Comparison of ENCODE assay signal across 37 cellular contexts in the genomic region with DNA sequence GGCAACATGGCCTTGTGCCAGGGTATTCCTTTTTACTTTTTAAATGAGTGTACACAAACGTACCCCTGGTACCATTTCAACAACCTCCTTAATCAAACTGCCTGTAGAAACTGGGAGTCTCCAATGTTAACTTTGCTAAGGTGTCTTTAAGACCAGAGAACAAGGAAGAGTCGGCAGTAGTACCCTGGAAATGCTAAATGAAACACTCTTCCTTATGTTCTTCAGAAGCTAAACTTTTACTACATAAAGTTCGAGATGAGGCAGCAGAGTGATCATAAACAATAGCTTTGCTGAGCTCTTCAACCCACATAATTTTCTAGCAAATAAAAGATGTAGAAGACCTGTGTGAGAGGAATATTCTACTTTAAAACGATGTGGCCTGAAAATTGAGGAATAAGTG.
A peak's percentile ranks its signal among the peaks of the same experiment; 100 is the strongest.
DNase-seq lines count a peak whose midpoint lies in the region; ATAC-seq, FAIRE-seq and TF ChIP-seq lines count a peak whose summit lies in the region.
"Had no signal": no experiment of that assay in that cellular context is flagged by ENCODE, and none has a peak within 500 bp of the region (broad histone marks: within the 10 kb centered on the region; RNA-seq: fewer than 3 reads in every experiment).

No MANE protein-coding gene starts in this region.

- in situ Hi-C loops in K562 (cut with MboI), result no loop called here

- no peak for FAIRE-seq in K562 (lab: Jason Lieb, UNC)
- FAIRE-seq: A204.1, A549, D721Med had no signal

- no peak for TF ChIP-seq RAD21 in K562 (CRISPR knock-in tag; conservative IDR thresholded peaks at IDR 0.05 in 1 of 2, IDR thresholded peaks at IDR 0.05 in 1 of 2)

- H3K4me3 ChIP-seq in K562 (no peak overlapping the region), mucosa of descending colon (no peak overlapping the region), neural progenitor cell (no peak overlapping the region)
- H3K4me3 ChIP-seq: A549 had no signal

- H3K36me3 ChIP-seq in K562 (ENCODE audit: control insufficient read depth, insufficient read depth, low read length) (no peaks in the 10 kb centered on the region), mucosa of descending colon (ENCODE audit: low read depth) (no peaks in the 10 kb centered on the region), neural progenitor cell (no peaks in the 10 kb centered on the region)
- H3K36me3 ChIP-seq: BE2C had no signal

- TF ChIP-seq POLR2A in K562 (conservative IDR thresholded peaks at IDR 0.05), result no peak

- H4K20me1 ChIP-seq in K562 (replicated peaks; ENCODE audit: control insufficient read depth, insufficient read depth, low read length) (no peaks in the 10 kb centered on the region), neural progenitor cell (ENCODE audit: low read depth) (no peaks in the 10 kb centered on the region)
- H4K20me1 ChIP-seq: BLaER1; BLaER1 treated with 17β-estradiol and CSF1 and Interleukin-3, amounts not matched to agents 10 nM and 100 nM had no signal

- H3K9ac ChIP-seq in K562 (ENCODE audit: insufficient read depth in 1 of 2, low read depth in 2 of 2, low read length in 2 of 2) (no peak overlapping the region), neural progenitor cell (no peak overlapping the region)
- H3K9ac ChIP-seq: BLaER1; BLaER1 treated with 17β-estradiol and CSF1 and Interleukin-3, amounts not matched to agents 10 nM and 100 nM had no signal

- TF ChIP-seq EP300 in K562 (IDR thresholded peaks at IDR 0.05; ENCODE audit: low read length), result no peak

- 9% methylated on average over 4 of the region's 4 CpGs for WGBS in K562 (ENCODE audit: insufficient coverage, low coverage, missing lambda C conversion rate)

- no peak overlapping the region for H3K4me3 Mint-ChIP-seq in neural progenitor cell
- H3K4me3 Mint-ChIP-seq: B cell; CD14-positive monocyte; CD4-positive, alpha-beta memory T cell; CD4-positive, alpha-beta T cell; CD4-positive, CD25-positive, alpha-beta regulatory T cell; CD8-positive, alpha-beta memory T cell; CD8-positive, alpha-beta T cell had no signal

- CTCF ChIA-PET in K562 (lab: Yijun Ruan, JAX; ENCODE audit: low intra/inter-chr PET ratio), result no interaction called here

- H2AFZ ChIP-seq in K562 (ENCODE audit: low read depth, low read length) (0 out of 2 replicates have a peak overlapping the region, but pooled peaks have one; percentile 17), neural progenitor cell (replicated peaks) (peak overlapping the region; percentile 40)

- H3K9me3 ChIP-seq in K562 (replicated peaks; ENCODE audit: control insufficient read depth, insufficient read depth, low read depth, low read length) (no peaks in the 10 kb centered on the region), mucosa of descending colon (peaks cover 7% of the 10 kb centered on the region), neural progenitor cell (ENCODE audit: low read depth) (no peaks in the 10 kb centered on the region)
- H3K9me3 ChIP-seq: BE2C, Caco-2 had no signal

- peaks cover 4% of the 10 kb centered on the region for H3F3A ChIP-seq in neural progenitor cell (ENCODE audit: low read depth)

- intact Hi-C loops in K562 (cut with micrococcal nuclease) (no loop called here), left colon (cut with DNase I, micrococcal nuclease) (no loop called here), mucosa of descending colon (cut with DNase I, micrococcal nuclease) (no loop called here)

- H3K27me3 ChIP-seq in K562 (ENCODE audit: control insufficient read depth in 2 of 2, insufficient read depth in 2 of 2, low read length in 2 of 2) (no peaks in the 10 kb centered on the region), neural progenitor cell (no peaks in the 10 kb centered on the region)
- H3K27me3 ChIP-seq: BE2C; BLaER1; BLaER1 treated with 17β-estradiol and CSF1 and Interleukin-3, amounts not matched to agents 10 nM and 100 nM had no signal

- peaks cover 36% of the 10 kb centered on the region for H3K9me3 Mint-ChIP-seq in neural progenitor cell

- DNase-seq in K562 (ENCODE audit: extremely low read depth in 1 of 4, low spot score in 3 of 4) (no peak), left colon (no peak), mucosa of descending colon (no peak), neural progenitor cell (ENCODE audit: low spot score) (no peak), AG08396 (ENCODE audit: low spot score) (no peak), NCI-H748 treated with DMSO at 0.1 percent for 48 hours (lab: John Stamatoyannopoulos, UW) (no peak), SKM-1 treated with dmso at 0.1 percent for 144 hours (lab: John Stamatoyannopoulos, UW; ENCODE audit: unreplicated experiment) (no peak)
- no peak for DNase-seq in activated CD4-positive, alpha-beta T cell treated with anti-CD3 and anti-CD28 coated beads, Interleukin-2, amount 50 U/mL, for 1 hour
- DNase-seq: 8988T; ACHN; AML-193; BE2C; C1 segment of cervical spinal cord; Caco-2; Calu3; CD4-positive, alpha-beta memory T cell; CD4-positive, alpha-beta T cell; CD4-positive, CD25-positive, alpha-beta regulatory T cell; CD8-positive, alpha-beta memory T cell; CD8-positive, alpha-beta T cell; COR-L47; DMS 273 treated with DMSO at 0.1 percent for 48 hours; DMS153; DMS53; DMS79; DMS79 treated with DMSO at 0.1 percent for 48 hours; DND-41; EL had no signal

- H3K4me1 ChIP-seq in K562 (replicated peaks in 1 of 2; ENCODE audit: control insufficient read depth in 2 of 2, insufficient read depth in 2 of 2, low read length in 2 of 2) (no peaks in the 10 kb centered on the region), mucosa of descending colon (ENCODE audit: low read depth) (peaks cover 6% of the 10 kb centered on the region), neural progenitor cell (peaks cover 15% of the 10 kb centered on the region)
- H3K4me1 ChIP-seq: A549, BE2C, Caco-2 had no signal

- H3K4me2 ChIP-seq in K562 (ENCODE audit: insufficient read depth, low read length) (no peak overlapping the region), neural progenitor cell (no peak overlapping the region)
- H3K4me2 ChIP-seq: A549; BLaER1; BLaER1 treated with 17β-estradiol and CSF1 and Interleukin-3, amounts not matched to agents 10 nM and 100 nM had no signal

- no peaks in the 10 kb centered on the region for H3K79me2 ChIP-seq in K562 (ENCODE audit: control insufficient read depth, insufficient read depth, low read length)
- no peaks in the 10 kb centered on the region for H3K79me2 ChIP-seq in neural progenitor cell (ENCODE audit: low read depth)

- POLR2A ChIA-PET in K562 (lab: Yijun Ruan, JAX), result no interaction called here

- H3K27ac ChIP-seq in K562 (ENCODE audit: extremely low read depth, low read depth, low read length) (no peak overlapping the region), neural progenitor cell (no peak overlapping the region)
- H3K27ac ChIP-seq: 22Rv1; A549; BLaER1; BLaER1 treated with 17β-estradiol and CSF1 and Interleukin-3, amounts not matched to agents 10 nM and 100 nM; C4-2B had no signal

- H3K9me1 ChIP-seq in K562 (ENCODE audit: control insufficient read depth, insufficient read depth, low read length), result no peaks in the 10 kb centered on the region

- no peak overlapping the region for H3K27ac Mint-ChIP-seq in neural progenitor cell
- H3K27ac Mint-ChIP-seq: B cell; CD14-positive monocyte; CD4-positive, alpha-beta memory T cell; CD4-positive, alpha-beta T cell; CD4-positive, CD25-positive, alpha-beta regulatory T cell; CD8-positive, alpha-beta memory T cell; CD8-positive, alpha-beta T cell had no signal

- peaks cover 6% of the 10 kb centered on the region for H3K27me3 Mint-ChIP-seq in neural progenitor cell (ENCODE audit: insufficient read depth, low read depth)
- H3K27me3 Mint-ChIP-seq: B cell; CD4-positive, alpha-beta T cell; CD4-positive, CD25-positive, alpha-beta regulatory T cell had no signal

- BruUV-seq in K562 (replicated peaks; lab: Mats Ljungman, UMichigan), result no TSS peak

- ATAC-seq in K562 (no peak), left colon (peak; percentile 94), mucosa of descending colon (peak; percentile 65)
- ATAC-seq: A549; CD8-positive, alpha-beta T cell had no signal

- H3K4me1 Mint-ChIP-seq in neural progenitor cell, result peaks cover 43% of the 10 kb centered on the region
- H3K4me1 Mint-ChIP-seq: B cell; CD14-positive monocyte; CD4-positive, alpha-beta memory T cell; CD4-positive, CD25-positive, alpha-beta regulatory T cell; CD8-positive, alpha-beta memory T cell had no signal

- H3K36me3 Mint-ChIP-seq in neural progenitor cell, result peaks cover 4% of the 10 kb centered on the region
- H3K36me3 Mint-ChIP-seq: CD14-positive monocyte; CD4-positive, alpha-beta memory T cell; CD4-positive, CD25-positive, alpha-beta regulatory T cell had no signal

- TF ChIP-seq CTCF in K562 (IDR thresholded peaks at IDR 0.05 in 2 of 3, conservative IDR thresholded peaks at IDR 0.05 in 1 of 3; ENCODE audit: insufficient read depth in 2 of 3, low read depth in 1 of 3, low read length in 3 of 3) (no peak), mucosa of descending colon (IDR thresholded peaks at IDR 0.05) (no peak), neural progenitor cell (IDR thresholded peaks at IDR 0.05) (no peak)

TF ChIP-seq in K562, 482 proteins besides CTCF, POLR2A, EP300 and RAD21 (continues in another document):
- TF ChIP-seq TAF1 (IDR thresholded peaks at IDR 0.05; ENCODE audit: control insufficient read depth, extremely low read depth, insufficient read depth, low read length, severe bottlenecking) (no peak), MTA1 (IDR thresholded peaks at IDR 0.05; ENCODE audit: borderline replicate concordance) (no peak), FOXP1 (CRISPR knock-in tag; IDR thresholded peaks at IDR 0.05) (no peak)
- TF ChIP-seq, protein P1, sequence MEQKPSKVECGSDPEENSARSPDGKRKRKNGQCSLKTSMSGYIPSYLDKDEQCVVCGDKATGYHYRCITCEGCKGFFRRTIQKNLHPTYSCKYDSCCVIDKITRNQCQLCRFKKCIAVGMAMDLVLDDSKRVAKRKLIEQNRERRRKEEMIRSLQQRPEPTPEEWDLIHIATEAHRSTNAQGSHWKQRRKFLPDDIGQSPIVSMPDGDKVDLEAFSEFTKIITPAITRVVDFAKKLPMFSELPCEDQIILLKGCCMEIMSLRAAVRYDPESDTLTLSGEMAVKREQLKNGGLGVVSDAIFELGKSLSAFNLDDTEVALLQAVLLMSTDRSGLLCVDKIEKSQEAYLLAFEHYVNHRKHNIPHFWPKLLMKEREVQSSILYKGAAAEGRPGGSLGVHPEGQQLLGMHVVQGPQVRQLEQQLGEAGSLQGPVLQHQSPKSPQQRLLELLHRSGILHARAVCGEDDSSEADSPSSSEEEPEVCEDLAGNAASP (IDR thresholded peaks at IDR 0.05), result no peak
